18 cellular contexts compared by ENCODE assay signal in genomic region chr14:30211326-30211725, GRCh38.
"Had no signal": no experiment of that assay in that cellular context is flagged by ENCODE, and none has a peak within 500 bp of the region (broad histone marks: within the 10 kb centered on the region; RNA-seq: fewer than 3 reads in every experiment).

No MANE protein-coding gene starts in this region.

- H3K27me3 ChIP-seq: dorsolateral prefrontal cortex, gastrocnemius medialis had no signal

- H3K36me3 ChIP-seq: gastrocnemius medialis, heart right ventricle had no signal

- H3K36me3 Mint-ChIP-seq: brain had no signal

- H3K4me3 ChIP-seq: dorsolateral prefrontal cortex, gastrocnemius medialis, heart right ventricle, psoas muscle had no signal

- H3K4me1 ChIP-seq: gastrocnemius medialis, heart right ventricle, psoas muscle had no signal

- H3K9me3 ChIP-seq: gastrocnemius medialis, heart right ventricle, psoas muscle had no signal

- H3K4me3 Mint-ChIP-seq: activated CD4-positive, alpha-beta T cell treated with anti-CD3 and anti-CD28 coated beads for 36 hours; activated CD8-positive, alpha-beta T cell treated with anti-CD3 and anti-CD28 coated beads for 36 hours; activated naive CD8-positive, alpha-beta T cell treated with anti-CD3 and anti-CD28 coated beads, Interleukin-2, amount 50 U/mL, for 24 hours; brain had no signal

- H3K27ac ChIP-seq: dorsolateral prefrontal cortex, gastrocnemius medialis, heart right ventricle, psoas muscle, VCaP had no signal

- DNase-seq: activated CD4-positive, alpha-beta T cell treated with anti-CD3 and anti-CD28 coated beads for 36 hours; activated CD8-positive, alpha-beta memory T cell treated with anti-CD3 and anti-CD28 coated beads, Interleukin-2, amount 50 U/mL, for 4 hours; activated CD8-positive, alpha-beta T cell treated with anti-CD3 and anti-CD28 coated beads for 36 hours; activated naive CD4-positive, alpha-beta T cell treated with Interleukin-2 at 50 U/mL for 16 hours; activated naive CD8-positive, alpha-beta T cell treated with anti-CD3 and anti-CD28 coated beads, Interleukin-2, amount 50 U/mL, for 24 hours; cerebellar nuclear complex; dorsolateral prefrontal cortex; gastrocnemius medialis; heart right ventricle; kidney; left ventricle myocardium superior; psoas muscle; stimulated activated CD4-positive, alpha-beta T cell treated with anti-CD3 and anti-CD28 coated beads, Interleukin-12 subunit alpha, Interleukin-12 subunit beta, amount 100 ng/mL, for 4 hours; stimulated activated naive CD4-positive, alpha-beta T cell; substantia nigra; trophoblast cell had no signal

- H3K27ac Mint-ChIP-seq: activated CD4-positive, alpha-beta T cell treated with anti-CD3 and anti-CD28 coated beads for 36 hours; activated CD8-positive, alpha-beta T cell treated with anti-CD3 and anti-CD28 coated beads for 36 hours; activated naive CD8-positive, alpha-beta T cell treated with anti-CD3 and anti-CD28 coated beads, Interleukin-2, amount 50 U/mL, for 24 hours had no signal

- H3K4me1 Mint-ChIP-seq: activated CD4-positive, alpha-beta T cell treated with anti-CD3 and anti-CD28 coated beads for 36 hours; activated naive CD8-positive, alpha-beta T cell treated with anti-CD3 and anti-CD28 coated beads, Interleukin-2, amount 50 U/mL, for 24 hours had no signal

- H3K27me3 Mint-ChIP-seq: activated CD4-positive, alpha-beta T cell treated with anti-CD3 and anti-CD28 coated beads for 36 hours; activated CD8-positive, alpha-beta T cell treated with anti-CD3 and anti-CD28 coated beads for 36 hours; activated naive CD8-positive, alpha-beta T cell treated with anti-CD3 and anti-CD28 coated beads, Interleukin-2, amount 50 U/mL, for 24 hours; brain had no signal
